In genomic region chr2:175567435-175568061, GRCh38 we compare ENCODE assay signal across 19 cellular contexts.
DNase-seq lines count a peak whose midpoint lies in the region; ATAC-seq, FAIRE-seq and TF ChIP-seq lines count a peak whose summit lies in the region.
"Had no signal": no experiment of that assay in that cellular context is flagged by ENCODE, and none has a peak within 500 bp of the region (broad histone marks: within the 10 kb centered on the region; RNA-seq: fewer than 3 reads in every experiment).

No MANE protein-coding gene starts in this region.

- H3K36me3 ChIP-seq in small intestine (ENCODE audit: control insufficient read depth in 2 of 2, insufficient read depth in 2 of 2, low read length in 2 of 2): no peaks in the 10 kb centered on the region
- H3K36me3 ChIP-seq: SJCRH30 had no signal

- no peaks in the 10 kb centered on the region for H3K9me3 ChIP-seq in small intestine (ENCODE audit: control insufficient read depth, low read depth)
- H3K9me3 ChIP-seq: SJCRH30 had no signal

- H3K27me3 ChIP-seq in small intestine (ENCODE audit: control insufficient read depth in 2 of 2, insufficient read depth in 2 of 2, low read length in 2 of 2): no peaks in the 10 kb centered on the region
- H3K27me3 ChIP-seq: SJCRH30 had no signal

- DNase-seq in activated naive CD8-positive, alpha-beta T cell treated with anti-CD3 and anti-CD28 coated beads, Interleukin-2, amount 10 ng/mL, durations not matched to agents 7 days and 5 days: no peak
- no peak for DNase-seq in activated naive CD8-positive, alpha-beta T cell treated with anti-CD3 and anti-CD28 coated beads for 36 hours
- DNase-seq in RPMI7951 (ENCODE audit: low read depth) (peak; percentile 24), fibroblast of villous mesenchyme (ENCODE audit: low read depth) (peak; percentile 13), small intestine (peak; percentile 46), retina (no peak), caudate nucleus (lab: John Stamatoyannopoulos, UW) (no peak), posterior cingulate gyrus (no peak)
- DNase-seq: amygdala; central memory CD4-positive, alpha-beta T cell; effector CD4-positive, alpha-beta T cell; mammary epithelial cell; MV-4-11; NCI-H526; SJCRH30; stimulated activated naive CD4-positive, alpha-beta T cell treated with Interleukin-2 at 50 U/mL for 16 hours had no signal

- POLR2A ChIA-PET in activated naive CD8-positive, alpha-beta T cell treated with anti-CD3 and anti-CD28 coated beads, Interleukin-2, amount 10 ng/mL, durations not matched to agents 7 days and 5 days (lab: Charles Lee): no interaction called here

- no peaks in the 10 kb centered on the region for H3K4me1 ChIP-seq in small intestine (ENCODE audit: control insufficient read depth in 2 of 2, insufficient read depth in 1 of 2, low read depth in 1 of 2, low read length in 1 of 2)
- H3K4me1 ChIP-seq: SJCRH30 had no signal

- H3K4me1 Mint-ChIP-seq in activated naive CD8-positive, alpha-beta T cell treated with anti-CD3 and anti-CD28 coated beads, Interleukin-2, amount 10 ng/mL, durations not matched to agents 7 days and 5 days: peaks cover 3% of the 10 kb centered on the region
- peaks cover 6% of the 10 kb centered on the region for H3K4me1 Mint-ChIP-seq in activated naive CD8-positive, alpha-beta T cell treated with anti-CD3 and anti-CD28 coated beads for 36 hours
- H3K4me1 Mint-ChIP-seq: activated T-helper 17 cell treated with anti-CD3 and anti-CD28 coated beads, Interleukin-2, amount 50 U/mL, for 72 hours had no signal

- no peak for FAIRE-seq in small intestine (lab: Jason Lieb, UNC)

- peak; percentile 39 for ATAC-seq in activated naive CD8-positive, alpha-beta T cell treated with anti-CD3 and anti-CD28 coated beads, Interleukin-2, amount 10 ng/mL, durations not matched to agents 7 days and 5 days (ENCODE audit: low read depth)
- ATAC-seq: activated T-helper 17 cell treated with anti-CD3 and anti-CD28 coated beads, Interleukin-2, amount 50 U/mL, for 72 hours had no signal

- H3K27ac ChIP-seq in small intestine (ENCODE audit: low read depth in 1 of 2, low read length in 1 of 2) (no peak overlapping the region), caudate nucleus (ENCODE audit: low read depth, low read length) (no peak overlapping the region)
- H3K27ac ChIP-seq: SJCRH30 had no signal

- H3K27ac Mint-ChIP-seq in activated naive CD8-positive, alpha-beta T cell treated with anti-CD3 and anti-CD28 coated beads, Interleukin-2, amount 10 ng/mL, durations not matched to agents 7 days and 5 days: no peak overlapping the region
- H3K27ac Mint-ChIP-seq in activated naive CD8-positive, alpha-beta T cell treated with anti-CD3 and anti-CD28 coated beads for 36 hours: no peak overlapping the region
- H3K27ac Mint-ChIP-seq: activated T-helper 17 cell treated with anti-CD3 and anti-CD28 coated beads, Interleukin-2, amount 50 U/mL, for 72 hours; type B pancreatic cell had no signal

- 15 to 43% (median 33%) methylated on average over 4 of the region's 4 CpGs for WGBS in small intestine, 3 donors

- no peak for TF ChIP-seq CTCF in fibroblast of villous mesenchyme (IDR thresholded peaks at IDR 0.05; ENCODE audit: insufficient read depth, low read depth, low read length)

- H3K4me3 ChIP-seq in fibroblast of villous mesenchyme (ENCODE audit: low read depth, low read length) (peak overlapping the region; percentile 31), small intestine (ENCODE audit: low read depth in 1 of 2, low read length in 2 of 2) (no peak overlapping the region)
- H3K4me3 ChIP-seq: SJCRH30 had no signal

- no peak overlapping the region for H3K4me3 Mint-ChIP-seq in activated naive CD8-positive, alpha-beta T cell treated with anti-CD3 and anti-CD28 coated beads, Interleukin-2, amount 10 ng/mL, durations not matched to agents 7 days and 5 days
- no peak overlapping the region for H3K4me3 Mint-ChIP-seq in activated naive CD8-positive, alpha-beta T cell treated with anti-CD3 and anti-CD28 coated beads for 36 hours
- H3K4me3 Mint-ChIP-seq: activated T-helper 17 cell treated with anti-CD3 and anti-CD28 coated beads, Interleukin-2, amount 50 U/mL, for 72 hours; neural crest cell; type B pancreatic cell had no signal

- peaks cover 12% of the 10 kb centered on the region for H3K27me3 Mint-ChIP-seq in activated naive CD8-positive, alpha-beta T cell treated with anti-CD3 and anti-CD28 coated beads, Interleukin-2, amount 10 ng/mL, durations not matched to agents 7 days and 5 days
- H3K27me3 Mint-ChIP-seq in activated naive CD8-positive, alpha-beta T cell treated with anti-CD3 and anti-CD28 coated beads for 36 hours: peaks cover 4% of the 10 kb centered on the region
- H3K27me3 Mint-ChIP-seq: activated T-helper 17 cell treated with anti-CD3 and anti-CD28 coated beads, Interleukin-2, amount 50 U/mL, for 72 hours had no signal

- intact Hi-C loops in posterior cingulate gyrus (cut with DNase I): no loop called here

- H3K36me3 Mint-ChIP-seq in activated naive CD8-positive, alpha-beta T cell treated with anti-CD3 and anti-CD28 coated beads, Interleukin-2, amount 10 ng/mL, durations not matched to agents 7 days and 5 days: no peaks in the 10 kb centered on the region
- no peaks in the 10 kb centered on the region for H3K36me3 Mint-ChIP-seq in activated naive CD8-positive, alpha-beta T cell treated with anti-CD3 and anti-CD28 coated beads for 36 hours
- H3K36me3 Mint-ChIP-seq: type B pancreatic cell had no signal

- H3K9me3 Mint-ChIP-seq in activated naive CD8-positive, alpha-beta T cell treated with anti-CD3 and anti-CD28 coated beads, Interleukin-2, amount 10 ng/mL, durations not matched to agents 7 days and 5 days: no peaks in the 10 kb centered on the region
- H3K9me3 Mint-ChIP-seq in activated naive CD8-positive, alpha-beta T cell treated with anti-CD3 and anti-CD28 coated beads for 36 hours: no peaks in the 10 kb centered on the region
- H3K9me3 Mint-ChIP-seq: activated T-helper 17 cell treated with anti-CD3 and anti-CD28 coated beads, Interleukin-2, amount 50 U/mL, for 72 hours; neural crest cell; type B pancreatic cell had no signal

Comparison
In these comparisons a context has a peak if more than half of its experiments do, and no peak if none do; other contexts are left out.
1. DNase-seq: peak in RPMI7951 (single experiment), fibroblast of villous mesenchyme (single experiment) and small intestine (single experiment); none in activated naive CD8-positive, alpha-beta T cell treated with anti-CD3 and anti-CD28 coated beads, Interleukin-2, amount 10 ng/mL, durations not matched to agents 7 days and 5 days (single experiment), activated naive CD8-positive, alpha-beta T cell treated with anti-CD3 and anti-CD28 coated beads for 36 hours (single experiment), retina (single experiment), caudate nucleus (0 of 61) and posterior cingulate gyrus (0 of 10).